ENCODE assay signal across 14 cellular contexts in the genomic region with DNA sequence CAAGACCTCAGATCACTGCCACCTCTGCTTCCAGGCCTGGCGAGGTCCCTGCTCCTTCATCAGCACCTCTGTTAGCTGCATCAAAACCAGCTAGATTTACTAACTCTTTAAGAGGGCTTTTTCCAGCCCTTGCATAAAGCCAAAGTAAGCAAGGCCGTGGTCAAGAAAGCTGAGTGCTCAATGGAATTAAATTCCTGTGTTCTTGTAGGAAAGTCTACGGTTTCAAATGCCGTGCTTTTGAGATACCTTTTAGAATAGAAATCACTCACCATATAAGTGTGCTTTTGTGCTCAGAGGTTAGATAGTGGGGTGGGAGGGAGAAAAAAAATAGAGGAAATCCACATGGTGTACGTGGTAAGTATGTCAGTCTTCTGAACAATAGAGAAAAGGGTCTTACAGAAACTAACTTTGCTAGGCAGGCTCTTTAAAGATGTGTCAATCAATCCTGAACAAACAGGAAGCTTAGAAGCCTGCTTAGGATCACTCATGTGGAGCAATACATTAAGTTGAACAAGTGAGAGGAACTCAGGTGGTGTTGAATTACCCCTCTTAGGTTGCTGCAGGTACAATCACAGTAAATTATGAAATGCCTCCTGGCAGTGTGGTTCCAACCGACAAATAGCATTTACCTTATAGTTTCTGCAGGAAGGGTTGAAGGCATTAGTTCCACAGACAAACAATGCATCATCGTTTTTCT.
A peak's percentile ranks its signal among the peaks of the same experiment; 100 is the strongest.
DNase-seq lines count a peak whose midpoint lies in the region; ATAC-seq and TF ChIP-seq lines count a peak whose summit lies in the region.
"Had no signal": no experiment of that assay in that cellular context is flagged by ENCODE, and none has a peak within 500 bp of the region (broad histone marks: within the 10 kb centered on the region; RNA-seq: fewer than 3 reads in every experiment).

No MANE protein-coding gene starts in this region.

- no peaks in the 10 kb centered on the region for H3K27me3 ChIP-seq in neural progenitor cell
- H3K27me3 ChIP-seq: neutrophil had no signal

- POLR2A ChIA-PET in WTC11 (lab: Charles Lee) = no interaction called here

- TF ChIP-seq CTCF in WTC11 (IDR thresholded peaks at IDR 0.05) (no peak), neural progenitor cell (IDR thresholded peaks at IDR 0.05) (no peak)

- H3K4me1 ChIP-seq in neural progenitor cell = peaks cover 33% of the 10 kb centered on the region

- peaks cover 6% of the 10 kb centered on the region for H3F3A ChIP-seq in neural progenitor cell (ENCODE audit: low read depth)

- peak overlapping the region; percentile 26 for H3K4me2 ChIP-seq in neural progenitor cell

- H3K4me1 Mint-ChIP-seq in WTC11 (peaks cover 49% of the 10 kb centered on the region), neural progenitor cell (peaks cover 43% of the 10 kb centered on the region)

- ATAC-seq in WTC11 = no peak
- ATAC-seq in HG03432 (IDR thresholded peaks at IDR 0.05; ENCODE audit: unreplicated experiment) = no peak
- no peak for ATAC-seq in HG03439 (IDR thresholded peaks at IDR 0.05; ENCODE audit: unreplicated experiment)
- ATAC-seq: activated CD4-positive, CD25-positive, alpha-beta regulatory T cell treated with anti-CD3 and anti-CD28 coated beads, Interleukin-2, amount 50 U/mL, for 24 hours; activated naive CD8-positive, alpha-beta T cell treated with anti-CD3 and anti-CD28 coated beads, Interleukin-2, amount 50 U/mL, for 24 hours; esophagus mucosa had no signal

- no peak overlapping the region for H3K9ac ChIP-seq in neural progenitor cell

- DNase-seq in NCI-H2081 treated with DMSO at 0.1 percent for 48 hours (lab: John Stamatoyannopoulos, UW) (peak; percentile 55), WTC11 (ENCODE audit: low spot score) (no peak), neural progenitor cell (ENCODE audit: low spot score) (peak; percentile 29), cerebellum (ENCODE audit: low spot score) (no peak)
- DNase-seq in activated effector memory CD4-positive, alpha-beta T cell treated with Interleukin-2 at 50 U/mL for 16 hours = no peak
- DNase-seq: activated CD8-positive, alpha-beta memory T cell treated with anti-CD3 and anti-CD28 coated beads, Interleukin-2, amount 50 U/mL, for 48 hours; activated naive CD8-positive, alpha-beta T cell treated with anti-CD3 and anti-CD28 coated beads, Interleukin-2, amount 50 U/mL, for 24 hours had no signal

- H2AFZ ChIP-seq in neural progenitor cell (replicated peaks) = no peak overlapping the region

- H3K27me3 Mint-ChIP-seq in WTC11 (ENCODE audit: low read depth) (no peaks in the 10 kb centered on the region), neural progenitor cell (ENCODE audit: insufficient read depth, low read depth) (peaks cover 5% of the 10 kb centered on the region)
- H3K27me3 Mint-ChIP-seq: activated naive CD8-positive, alpha-beta T cell treated with anti-CD3 and anti-CD28 coated beads, Interleukin-2, amount 50 U/mL, for 24 hours had no signal

- H3K36me3 Mint-ChIP-seq in WTC11 (peaks cover 88% of the 10 kb centered on the region), neural progenitor cell (peaks cover 47% of the 10 kb centered on the region)
- H3K36me3 Mint-ChIP-seq: CD14-positive monocyte had no signal

- CTCF ChIA-PET in WTC11 (lab: Charles Lee) = no interaction called here

- TF ChIP-seq EP300 in Ishikawa (IDR thresholded peaks at IDR 0.05; ENCODE audit: borderline replicate concordance) = peak; percentile 42; the same call in 1 of the 2 replicates

- H3K27ac ChIP-seq in neural progenitor cell = peak overlapping the region; percentile 36
- H3K27ac ChIP-seq: neutrophil had no signal

- H3K27ac Mint-ChIP-seq in WTC11 = peak overlapping the region; percentile 90
- peak overlapping the region; percentile 40 for H3K27ac Mint-ChIP-seq in neural progenitor cell
- H3K27ac Mint-ChIP-seq: activated naive CD8-positive, alpha-beta T cell treated with anti-CD3 and anti-CD28 coated beads, Interleukin-2, amount 50 U/mL, for 24 hours; CD14-positive monocyte had no signal

- H3K4me3 ChIP-seq in neural progenitor cell = no peak overlapping the region

- no peaks in the 10 kb centered on the region for H3K9me3 ChIP-seq in neural progenitor cell (ENCODE audit: low read depth)
- H3K9me3 ChIP-seq: neutrophil had no signal

- peaks cover 41% of the 10 kb centered on the region for H4K20me1 ChIP-seq in neural progenitor cell (ENCODE audit: low read depth)

- H3K4me3 Mint-ChIP-seq in WTC11 = no peak overlapping the region
- no peak overlapping the region for H3K4me3 Mint-ChIP-seq in neural progenitor cell
- H3K4me3 Mint-ChIP-seq: activated naive CD8-positive, alpha-beta T cell treated with anti-CD3 and anti-CD28 coated beads, Interleukin-2, amount 50 U/mL, for 24 hours; CD14-positive monocyte had no signal

- no peak for TF ChIP-seq RAD21 in Ishikawa (IDR thresholded peaks at IDR 0.05; ENCODE audit: low read depth)

- peaks cover 19% of the 10 kb centered on the region for H3K36me3 ChIP-seq in neural progenitor cell
- H3K36me3 ChIP-seq: neutrophil had no signal

- peaks cover 64% of the 10 kb centered on the region for H3K79me2 ChIP-seq in neural progenitor cell (ENCODE audit: low read depth)

- H3K9me3 Mint-ChIP-seq in WTC11 (no peaks in the 10 kb centered on the region), neural progenitor cell (no peaks in the 10 kb centered on the region)
- H3K9me3 Mint-ChIP-seq: activated naive CD8-positive, alpha-beta T cell treated with anti-CD3 and anti-CD28 coated beads, Interleukin-2, amount 50 U/mL, for 24 hours; CD14-positive monocyte had no signal

TF ChIP-seq in Ishikawa, 13 proteins besides CTCF, POLR2A, EP300 and RAD21:
- peak; percentile 12; the same call in 1 of the 2 replicates for TF ChIP-seq NFIC (IDR thresholded peaks at IDR 0.05)
- TF ChIP-seq ZBTB7A (IDR thresholded peaks at IDR 0.05; ENCODE audit: low read depth) = no peak
- TF ChIP-seq TCF12 (IDR thresholded peaks at IDR 0.05; ENCODE audit: low read depth) = 0 out of 2 replicates have a peak, but pooled peaks have one; percentile 35
- peak; percentile 9; the same call in 1 of the 2 replicates for TF ChIP-seq TEAD4 (IDR thresholded peaks at IDR 0.05)
- TF ChIP-seq CEBPB (IDR thresholded peaks at IDR 0.05) = peak; percentile 63; the same call in 1 of the 2 replicates

TF ChIP-seq in WTC11, 78 proteins besides CTCF, POLR2A, EP300 and RAD21:
- TF ChIP-seq TP53 (CRISPR knock-in tag; IDR thresholded peaks at IDR 0.05) = no peak
- TF ChIP-seq, protein P1, sequence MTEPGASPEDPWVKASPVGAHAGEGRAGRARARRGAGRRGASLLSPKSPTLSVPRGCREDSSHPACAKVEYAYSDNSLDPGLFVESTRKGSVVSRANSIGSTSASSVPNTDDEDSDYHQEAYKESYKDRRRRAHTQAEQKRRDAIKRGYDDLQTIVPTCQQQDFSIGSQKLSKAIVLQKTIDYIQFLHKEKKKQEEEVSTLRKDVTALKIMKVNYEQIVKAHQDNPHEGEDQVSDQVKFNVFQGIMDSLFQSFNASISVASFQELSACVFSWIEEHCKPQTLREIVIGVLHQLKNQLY (CRISPR knock-in tag; IDR thresholded peaks at IDR 0.05) = no peak
- no peak for TF ChIP-seq ZNF219 (CRISPR knock-in tag; IDR thresholded peaks at IDR 0.05; ENCODE audit: borderline replicate concordance)
- TF ChIP-seq NR3C1 (CRISPR knock-in tag; conservative IDR thresholded peaks at IDR 0.05; ENCODE audit: low read depth) = no peak
- TF ChIP-seq, protein P2, sequence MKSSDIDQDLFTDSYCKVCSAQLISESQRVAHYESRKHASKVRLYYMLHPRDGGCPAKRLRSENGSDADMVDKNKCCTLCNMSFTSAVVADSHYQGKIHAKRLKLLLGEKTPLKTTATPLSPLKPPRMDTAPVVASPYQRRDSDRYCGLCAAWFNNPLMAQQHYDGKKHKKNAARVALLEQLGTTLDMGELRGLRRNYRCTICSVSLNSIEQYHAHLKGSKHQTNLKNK (CRISPR knock-in tag; IDR thresholded peaks at IDR 0.05) = no peak

Comparison
In these comparisons a context has a peak if more than half of its experiments do, and no peak if none do; other contexts are left out.
1. DNase-seq: peak in NCI-H2081 treated with DMSO at 0.1 percent for 48 hours (single experiment) and neural progenitor cell (single experiment); none in WTC11 (single experiment), cerebellum (single experiment) and activated effector memory CD4-positive, alpha-beta T cell treated with Interleukin-2 at 50 U/mL for 16 hours (single experiment).